14 cellular contexts compared by ENCODE assay signal in the genomic region with DNA sequence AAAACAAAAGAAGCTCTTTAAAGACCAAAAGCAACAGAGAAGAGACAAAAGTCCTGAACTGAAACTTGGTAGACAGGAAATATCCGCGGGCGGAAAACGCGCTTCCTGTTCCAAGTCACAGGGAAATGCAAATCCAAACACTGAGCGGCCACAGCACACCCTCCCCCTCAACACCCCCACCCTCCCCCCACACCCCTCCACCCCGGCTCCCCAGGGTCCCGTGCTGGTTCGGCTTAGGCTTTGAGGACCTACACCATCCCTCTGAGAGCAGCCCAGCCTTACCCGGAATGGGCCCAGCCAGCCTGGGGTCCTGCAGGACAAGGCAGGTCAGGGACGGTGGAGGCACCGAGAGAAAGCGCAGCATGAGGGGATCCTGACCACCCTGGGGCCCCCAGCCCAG.
DNase-seq lines count a peak whose midpoint lies in the region; ATAC-seq and TF ChIP-seq lines count a peak whose summit lies in the region.
"Had no signal": no experiment of that assay in that cellular context is flagged by ENCODE, and none has a peak within 500 bp of the region (broad histone marks: within the 10 kb centered on the region; RNA-seq: fewer than 3 reads in every experiment).

No MANE protein-coding gene starts in this region.

- H3K4ac ChIP-seq in trophoblast cell (ENCODE audit: low read depth, low read length): no peak overlapping the region

- no peaks in the 10 kb centered on the region for H3K79me1 ChIP-seq in trophoblast cell (ENCODE audit: low read length)

- H2AK5ac ChIP-seq in trophoblast cell (ENCODE audit: low read length): no peak overlapping the region

- no peak overlapping the region for H3K14ac ChIP-seq in trophoblast cell (ENCODE audit: low read length)

- peaks cover 31% of the 10 kb centered on the region for H3K27me3 ChIP-seq in trophoblast cell (ENCODE audit: insufficient read depth, low read length)

- no peak overlapping the region for H3K4me2 ChIP-seq in trophoblast cell (ENCODE audit: low read length)

- H4K91ac ChIP-seq in trophoblast cell (ENCODE audit: low read depth, low read length): no peak overlapping the region

- no peak overlapping the region for H2BK5ac ChIP-seq in trophoblast cell (ENCODE audit: low read depth, low read length, poor library complexity)

- H3K79me2 ChIP-seq in trophoblast cell (ENCODE audit: control insufficient read depth, insufficient read depth, low read length, poor library complexity): no peaks in the 10 kb centered on the region

- no peak overlapping the region for H3K27ac ChIP-seq in trophoblast cell (ENCODE audit: low read depth, low read length)
- H3K27ac ChIP-seq: 22Rv1, WERI-Rb-1 had no signal

- no peak overlapping the region for H3K9ac ChIP-seq in trophoblast cell (ENCODE audit: low read length)

- H3K27me3 Mint-ChIP-seq in T-helper 2 cell treated with Interferon-gamma antibody and Interleukin-4, amounts not matched to agents 5 μg/mL and 100 μg/mL, for 36 hours (ENCODE audit: low read depth): peaks cover 31% of the 10 kb centered on the region
- H3K27me3 Mint-ChIP-seq in endothelial cell (ENCODE audit: unreplicated experiment): peaks cover 10% of the 10 kb centered on the region

- H3K9me3 Mint-ChIP-seq in T-helper 2 cell treated with Interferon-gamma antibody and Interleukin-4, amounts not matched to agents 5 μg/mL and 100 μg/mL, for 36 hours: no peaks in the 10 kb centered on the region
- H3K9me3 Mint-ChIP-seq in endothelial cell (ENCODE audit: unreplicated experiment): no peaks in the 10 kb centered on the region
- H3K9me3 Mint-ChIP-seq: dendritic cell treated with granulocyte-macrophage colony-stimulating factor and Interleukin-4, amounts not matched to agents 40 ng/mL and 50 ng/mL, for 4 days had no signal

- H2BK120ac ChIP-seq in trophoblast cell (ENCODE audit: insufficient read depth, low read length, poor library complexity): no peak overlapping the region

- no peak overlapping the region for H3K4me3 ChIP-seq in trophoblast cell (ENCODE audit: low read depth, low read length)

- no peak overlapping the region for H2BK12ac ChIP-seq in trophoblast cell (ENCODE audit: low read length)

- peak overlapping the region; percentile 56 for H3K27ac Mint-ChIP-seq in T-helper 2 cell treated with Interferon-gamma antibody and Interleukin-4, amounts not matched to agents 5 μg/mL and 100 μg/mL, for 36 hours
- peak overlapping the region; percentile 91 for H3K27ac Mint-ChIP-seq in endothelial cell (ENCODE audit: unreplicated experiment)
- H3K27ac Mint-ChIP-seq: dendritic cell treated with granulocyte-macrophage colony-stimulating factor and Interleukin-4, amounts not matched to agents 40 ng/mL and 50 ng/mL, for 4 days had no signal

- peaks cover 4 to 6% of the 10 kb centered on the region in 2 experiments for H3K4me1 ChIP-seq in trophoblast cell (ENCODE audit: control insufficient read depth in 1 of 2, insufficient read depth in 2 of 2, low read length in 2 of 2)

- ATAC-seq in sciatic nerve: no peak
- no peak for ATAC-seq in HG02840 (IDR thresholded peaks at IDR 0.05; ENCODE audit: low FRiP score, unreplicated experiment)

- no CpG with 5 or more reads among the region's 13 CpGs for WGBS in trophoblast cell (ENCODE audit: extremely low coverage, insufficient coverage, insufficient read length)

- no peak for TF ChIP-seq CTCF in endothelial cell (IDR thresholded peaks at IDR 0.05; ENCODE audit: unreplicated experiment)

- no peak overlapping the region for H2AFZ ChIP-seq in trophoblast cell (ENCODE audit: insufficient read depth, low read length, poor library complexity)

- H3K23ac ChIP-seq in trophoblast cell (ENCODE audit: low read length): no peak overlapping the region

- H4K12ac ChIP-seq in trophoblast cell (ENCODE audit: low read depth, low read length): no peak overlapping the region

- H3K9me3 ChIP-seq in trophoblast cell (ENCODE audit: insufficient read depth, low read depth, low read length): peaks cover 6% of the 10 kb centered on the region

- intact Hi-C loops in sciatic nerve (cut with DNase I): no loop called here

- peaks cover 11% of the 10 kb centered on the region for H3K4me1 Mint-ChIP-seq in T-helper 2 cell treated with Interferon-gamma antibody and Interleukin-4, amounts not matched to agents 5 μg/mL and 100 μg/mL, for 36 hours (ENCODE audit: low read depth)
- H3K4me1 Mint-ChIP-seq in endothelial cell (ENCODE audit: unreplicated experiment): peaks cover 36% of the 10 kb centered on the region

- DNase-seq in T-helper 2 cell treated with Interferon-gamma antibody and Interleukin-4, amounts not matched to agents 5 μg/mL and 100 μg/mL, for 36 hours (ENCODE audit: low spot score): no peak
- no peak for DNase-seq in T-helper 2 cell
- DNase-seq in MV-4-11 (lab: John Stamatoyannopoulos, UW): peak; percentile 4
- DNase-seq in endothelial cell (ENCODE audit: low spot score): peak; percentile 43
- peak; percentile 61 for DNase-seq in sciatic nerve (ENCODE audit: low spot score)
- DNase-seq in stimulated activated CD4-positive, alpha-beta T cell treated with anti-CD3 and anti-CD28 coated beads, Interleukin-2, amount 100 ng/mL, for 48 hours: no peak
- DNase-seq in trophoblast cell: no peak
- DNase-seq: GOT3, NCI-H1092 treated with DMSO at 0.1 percent for 48 hours, NCI-H526 treated with DMSO at 0.1 percent for 48 hours, WERI-Rb-1 had no signal

- peak overlapping the region; percentile 57 for H3K4me3 Mint-ChIP-seq in T-helper 2 cell treated with Interferon-gamma antibody and Interleukin-4, amounts not matched to agents 5 μg/mL and 100 μg/mL, for 36 hours
- no peak overlapping the region for H3K4me3 Mint-ChIP-seq in endothelial cell (ENCODE audit: unreplicated experiment)
- H3K4me3 Mint-ChIP-seq: dendritic cell treated with granulocyte-macrophage colony-stimulating factor and Interleukin-4, amounts not matched to agents 40 ng/mL and 50 ng/mL, for 4 days had no signal

- H4K8ac ChIP-seq in trophoblast cell (ENCODE audit: low read depth, low read length): no peak overlapping the region

- H3K36me3 Mint-ChIP-seq in T-helper 2 cell treated with Interferon-gamma antibody and Interleukin-4, amounts not matched to agents 5 μg/mL and 100 μg/mL, for 36 hours (ENCODE audit: low read depth): no peaks in the 10 kb centered on the region
- no peaks in the 10 kb centered on the region for H3K36me3 Mint-ChIP-seq in endothelial cell (ENCODE audit: low read depth, unreplicated experiment)

- no peak overlapping the region for H3K18ac ChIP-seq in trophoblast cell (ENCODE audit: low read length)

- H3K36me3 ChIP-seq in trophoblast cell (ENCODE audit: control insufficient read depth in 1 of 2, insufficient read depth in 2 of 2, low read length in 2 of 2): no peaks in the 10 kb centered on the region
- H3K36me3 ChIP-seq: WERI-Rb-1 had no signal

Comparison
In these comparisons a context has a peak if more than half of its experiments do, and no peak if none do; other contexts are left out.
1. DNase-seq: peak in MV-4-11 (single experiment), endothelial cell (single experiment) and sciatic nerve (single experiment); none in T-helper 2 cell treated with Interferon-gamma antibody and Interleukin-4, amounts not matched to agents 5 μg/mL and 100 μg/mL, for 36 hours (single experiment), T-helper 2 cell (0 of 5), stimulated activated CD4-positive, alpha-beta T cell treated with anti-CD3 and anti-CD28 coated beads, Interleukin-2, amount 100 ng/mL, for 48 hours (0 of 2) and trophoblast cell (0 of 2).